13 cellular contexts compared by ENCODE assay signal in genomic region chr21:33944185-33944763, GRCh38. TPM values are rescaled to one million over a fixed set of nuclear protein-coding genes. Genes with fewer than 3 reads are reported as not detected.
DNase-seq lines count a peak whose midpoint lies in the region; ATAC-seq lines count a peak whose summit lies in the region.
"Had no signal": no experiment of that assay in that cellular context is flagged by ENCODE, and none has a peak within 500 bp of the region (broad histone marks: within the 10 kb centered on the region; RNA-seq: fewer than 3 reads in every experiment).

No MANE protein-coding gene starts in this region.

- POLR2A ChIA-PET in T-cell (lab: Charles Lee): no interaction called here

- no peak for ATAC-seq in activated naive CD4-positive, alpha-beta T cell treated with anti-CD3 and anti-CD28 coated beads, Interleukin-2, amount 50 U/mL, for 72 hours
- no peak for ATAC-seq in T-cell (replicated peaks in 1 of 4)
- no peak for ATAC-seq in central memory CD8-positive, alpha-beta T cell (replicated peaks; ENCODE audit: extremely low read depth, poor library complexity, severe bottlenecking)
- no peak for ATAC-seq in HG02840 (IDR thresholded peaks at IDR 0.05; ENCODE audit: low FRiP score, unreplicated experiment)
- ATAC-seq in GM18511 (IDR thresholded peaks at IDR 0.05; ENCODE audit: unreplicated experiment): no peak

- CTCF ChIA-PET in T-cell (lab: Charles Lee): no interaction called here

- H3K9me3 Mint-ChIP-seq in activated naive CD4-positive, alpha-beta T cell treated with anti-CD3 and anti-CD28 coated beads, Interleukin-2, amount 50 U/mL, for 24 hours: peaks cover 4% of the 10 kb centered on the region
- H3K9me3 Mint-ChIP-seq in activated naive CD4-positive, alpha-beta T cell treated with anti-CD3 and anti-CD28 coated beads, Interleukin-2, amount 50 U/mL, for 72 hours: peaks cover 7 to 8% of the 10 kb centered on the region in 2 donors
- H3K9me3 Mint-ChIP-seq in T-cell: peaks cover 0 to 10% (median 8%) of the 10 kb centered on the region in 3 donors
- H3K9me3 Mint-ChIP-seq in central memory CD8-positive, alpha-beta T cell: peaks cover 6% of the 10 kb centered on the region

- H3K27me3 Mint-ChIP-seq in activated naive CD4-positive, alpha-beta T cell treated with anti-CD3 and anti-CD28 coated beads, Interleukin-2, amount 50 U/mL, for 24 hours: no peaks in the 10 kb centered on the region
- no peaks in the 10 kb centered on the region for H3K27me3 Mint-ChIP-seq in T-cell
- no peaks in the 10 kb centered on the region for H3K27me3 Mint-ChIP-seq in central memory CD8-positive, alpha-beta T cell

- DNase-seq in activated naive CD4-positive, alpha-beta T cell treated with anti-CD3 and anti-CD28 coated beads, Interleukin-2, amount 50 U/mL, for 72 hours (ENCODE audit: low spot score in 2 of 2): no peak
- DNase-seq in T-cell (no peak), DMS79 treated with DMSO at 0.1 percent for 48 hours (lab: John Stamatoyannopoulos, UW) (no peak)
- no peak for DNase-seq in central memory CD8-positive, alpha-beta T cell (ENCODE audit: low spot score in 2 of 2)
- DNase-seq: COR-L47, MV-4-11, NCI-H1436, NCI-H2029 treated with DMSO at 0.1 percent for 48 hours, NCI-H524 treated with DMSO at 0.1 percent for 48 hours, SHP77 treated with DMSO at 0.1 percent for 48 hours had no signal

- H3K36me3 Mint-ChIP-seq in activated naive CD4-positive, alpha-beta T cell treated with anti-CD3 and anti-CD28 coated beads, Interleukin-2, amount 50 U/mL, for 24 hours: peaks cover 16% of the 10 kb centered on the region
- peaks cover 15 to 47% of the 10 kb centered on the region in 2 donors for H3K36me3 Mint-ChIP-seq in activated naive CD4-positive, alpha-beta T cell treated with anti-CD3 and anti-CD28 coated beads, Interleukin-2, amount 50 U/mL, for 72 hours
- H3K36me3 Mint-ChIP-seq in T-cell: peaks cover 59% of the 10 kb centered on the region
- peaks cover 24% of the 10 kb centered on the region for H3K36me3 Mint-ChIP-seq in central memory CD8-positive, alpha-beta T cell (ENCODE audit: insufficient read depth)

- H3K4me1 Mint-ChIP-seq in activated naive CD4-positive, alpha-beta T cell treated with anti-CD3 and anti-CD28 coated beads, Interleukin-2, amount 50 U/mL, for 24 hours: peaks cover 71% of the 10 kb centered on the region
- H3K4me1 Mint-ChIP-seq in T-cell: peaks cover 71 to 82% (median 78%) of the 10 kb centered on the region in 3 donors
- H3K4me1 Mint-ChIP-seq in central memory CD8-positive, alpha-beta T cell: peaks cover 56% of the 10 kb centered on the region

- no peak overlapping the region for H3K4me3 Mint-ChIP-seq in activated naive CD4-positive, alpha-beta T cell treated with anti-CD3 and anti-CD28 coated beads, Interleukin-2, amount 50 U/mL, for 24 hours
- H3K4me3 Mint-ChIP-seq in T-cell: peak overlapping the region in 1 of 3 donors; percentile 15
- H3K4me3 Mint-ChIP-seq in central memory CD8-positive, alpha-beta T cell: no peak overlapping the region

- H3K27ac Mint-ChIP-seq in activated naive CD4-positive, alpha-beta T cell treated with anti-CD3 and anti-CD28 coated beads, Interleukin-2, amount 50 U/mL, for 24 hours: peak overlapping the region; percentile 94
- H3K27ac Mint-ChIP-seq in activated naive CD4-positive, alpha-beta T cell treated with anti-CD3 and anti-CD28 coated beads, Interleukin-2, amount 50 U/mL, for 72 hours: peak overlapping the region in 1 of 2 donors; percentile 99
- peak overlapping the region; percentile 73 to 79 for H3K27ac Mint-ChIP-seq in T-cell
- peak overlapping the region; percentile 19 for H3K27ac Mint-ChIP-seq in central memory CD8-positive, alpha-beta T cell (ENCODE audit: low read depth)

RNA-seq across cellular contexts. Expression of gene ATP5PO, which starts 28.7 kb away (rescaled TPM):
- total RNA-seq in activated naive CD4-positive, alpha-beta T cell treated with anti-CD3 and anti-CD28 coated beads, Interleukin-2, amount 50 U/mL, for 72 hours: 100 to 1,000 TPM; 208 to 242 TPM
- total RNA-seq in T-cell: 100 to 1,000 TPM; 125 to 138 (median 137) TPM
